In genomic region chr15:87528873-87529272, GRCh38 we compare ENCODE assay signal across 18 cellular contexts.
DNase-seq lines count a peak whose midpoint lies in the region; ATAC-seq, FAIRE-seq and TF ChIP-seq lines count a peak whose summit lies in the region.
"Had no signal": no experiment of that assay in that cellular context is flagged by ENCODE, and none has a peak within 500 bp of the region (broad histone marks: within the 10 kb centered on the region; RNA-seq: fewer than 3 reads in every experiment).

No MANE protein-coding gene starts in this region.

- H3K27ac ChIP-seq in SK-N-SH (ENCODE audit: low read depth in 2 of 2, low read length in 1 of 2) (peak overlapping the region in 1 of 2 experiments; percentile 24; a peak in 1 of 4 replicates), pancreas (no peak overlapping the region)
- H3K27ac ChIP-seq: PC-9 had no signal

- TF ChIP-seq EP300 in SK-N-SH (IDR thresholded peaks at IDR 0.05; ENCODE audit: borderline replicate concordance in 1 of 2, low read depth in 1 of 2, low read length in 1 of 2), result no peak

- CTCF ChIA-PET in SK-N-SH (lab: Yijun Ruan, JAX), result interaction anchor here (0.7 kb wide), 1 partner anchor 21 kb away, joined by 3 read pairs; no protein-coding TSS in a partner anchor

- H3K4me3 ChIP-seq in AG10803 (ENCODE audit: low read length), result no peak overlapping the region
- H3K4me3 ChIP-seq in SK-N-SH (ENCODE audit: low read depth in 2 of 2, low read length in 1 of 2), result no peak overlapping the region
- no peak overlapping the region for H3K4me3 ChIP-seq in fibroblast of the aortic adventitia (ENCODE audit: low read depth, low read length)
- H3K4me3 ChIP-seq in pancreas, result no peak overlapping the region
- H3K4me3 ChIP-seq: PC-9 had no signal

- POLR2A ChIA-PET in SK-N-SH (lab: Yijun Ruan, JAX), result no interaction called here

- no peak overlapping the region for H3K9ac ChIP-seq in SK-N-SH

- no peak overlapping the region for H2AFZ ChIP-seq in SK-N-SH (ENCODE audit: low read depth)
- H2AFZ ChIP-seq: PC-9 had no signal

- peaks cover 7% of the 10 kb centered on the region for H3F3A ChIP-seq in SK-N-SH (replicated peaks; ENCODE audit: insufficient read depth)

- H3K4me1 ChIP-seq in SK-N-SH (ENCODE audit: control insufficient read depth in 1 of 2, insufficient read depth in 2 of 2, low read depth in 1 of 2, low read length in 1 of 2) (no peaks in the 10 kb centered on the region; a peak in 1 of 4 replicates), pancreas (no peaks in the 10 kb centered on the region)
- H3K4me1 ChIP-seq: BE2C had no signal

- H3K9me3 ChIP-seq in SK-N-SH (no peaks in the 10 kb centered on the region), pancreas (no peaks in the 10 kb centered on the region)
- H3K9me3 ChIP-seq: BE2C had no signal

- no peak for TF ChIP-seq RAD21 in SK-N-SH (IDR thresholded peaks at IDR 0.05; ENCODE audit: low read length)

- ATAC-seq in GM18867 (IDR thresholded peaks at IDR 0.05; ENCODE audit: unreplicated experiment) (no peak), pancreas (no peak), GM18873 (IDR thresholded peaks at IDR 0.05; ENCODE audit: low FRiP score, unreplicated experiment) (no peak)
- ATAC-seq: CD8-positive, alpha-beta T cell had no signal

- DNase-seq in AG10803 (ENCODE audit: low read depth), result peak; percentile 31
- peak; percentile 32 for DNase-seq in HS-5 (ENCODE audit: low read depth)
- no peak for DNase-seq in SK-N-SH
- peak; percentile 57 for DNase-seq in fibroblast of the aortic adventitia (ENCODE audit: low read depth)
- DNase-seq in DMS53 (lab: John Stamatoyannopoulos, UW), result no peak
- no peak for DNase-seq in pancreas
- DNase-seq: ACHN; BE2C; CD8-positive, alpha-beta T cell; H7; NCI-H146; NCI-H226; NCI-H526 had no signal

- no peaks in the 10 kb centered on the region for H4K20me1 ChIP-seq in SK-N-SH (ENCODE audit: insufficient read depth)

- H3K79me2 ChIP-seq in SK-N-SH (ENCODE audit: insufficient read depth), result no peaks in the 10 kb centered on the region

- intact Hi-C loops in pancreas (cut with DNase I), result no loop called here

- H3K36me3 ChIP-seq in SK-N-SH (replicated peaks in 1 of 2; ENCODE audit: control insufficient read depth in 1 of 2, insufficient read depth in 2 of 2, low read length in 1 of 2) (no peaks in the 10 kb centered on the region), pancreas (no peaks in the 10 kb centered on the region)
- H3K36me3 ChIP-seq: BE2C had no signal

- no peak for FAIRE-seq in pancreas (lab: Jason Lieb, UNC)
- FAIRE-seq: D721Med, HTR-8/SVneo had no signal

- peak overlapping the region; percentile 26; the same call in 1 of the 2 replicates for H3K4me2 ChIP-seq in SK-N-SH
- H3K4me2 ChIP-seq: PC-9 had no signal

- no peaks in the 10 kb centered on the region for H3K9me2 ChIP-seq in SK-N-SH

- H3K27me3 ChIP-seq in SK-N-SH (ENCODE audit: insufficient read depth), result no peaks in the 10 kb centered on the region
- H3K27me3 ChIP-seq in pancreas, result no peaks in the 10 kb centered on the region
- H3K27me3 ChIP-seq: BE2C had no signal

- no peak for TF ChIP-seq CTCF in AG10803 (conservative IDR thresholded peaks at IDR 0.05; ENCODE audit: low read length)
- no peak for TF ChIP-seq CTCF in SK-N-SH (IDR thresholded peaks at IDR 0.05)
- no peak for TF ChIP-seq CTCF in fibroblast of the aortic adventitia (IDR thresholded peaks at IDR 0.05; ENCODE audit: insufficient read depth, low read length)
- TF ChIP-seq CTCF in pancreas (IDR thresholded peaks at IDR 0.05), result no peak

TF ChIP-seq in SK-N-SH, 30 proteins besides CTCF, POLR2A, EP300 and RAD21:
- TF ChIP-seq MEF2A (IDR thresholded peaks at IDR 0.05; ENCODE audit: borderline replicate concordance, low read depth) (no peak), ELF1 (IDR thresholded peaks at IDR 0.05) (no peak), POLR2AphosphoS5 (IDR thresholded peaks at IDR 0.05; ENCODE audit: low read depth, low read length) (no peak), RXRA (IDR thresholded peaks at IDR 0.05; ENCODE audit: borderline replicate concordance, low read depth) (no peak), SMC3 (IDR thresholded peaks at IDR 0.05; ENCODE audit: low read depth, low read length) (no peak), CHD2 (IDR thresholded peaks at IDR 0.05; ENCODE audit: low read length, partially characterized antibody) (no peak), GABPA (IDR thresholded peaks at IDR 0.05; ENCODE audit: low read depth) (no peak), PBX3 (IDR thresholded peaks at IDR 0.05) (no peak), NRF1 (IDR thresholded peaks at IDR 0.05; ENCODE audit: low read depth, low read length) (no peak), EZH2phosphoT487 (IDR thresholded peaks at IDR 0.05; ENCODE audit: borderline replicate concordance, low read depth) (no peak), TAF1 (IDR thresholded peaks at IDR 0.05; ENCODE audit: borderline replicate concordance, low read depth, low read length) (no peak), GATA2 (CRISPR knock-in tag; IDR thresholded peaks at IDR 0.05) (no peak)

Comparison
In these comparisons a context has a peak if more than half of its experiments do, and no peak if none do; other contexts are left out.
1. DNase-seq: peak in AG10803 (single experiment), HS-5 (single experiment) and fibroblast of the aortic adventitia (single experiment); none in SK-N-SH (single experiment), DMS53 (single experiment) and pancreas (0 of 6).